Comparison of ENCODE assay signal across 28 cellular contexts in the genomic region with DNA sequence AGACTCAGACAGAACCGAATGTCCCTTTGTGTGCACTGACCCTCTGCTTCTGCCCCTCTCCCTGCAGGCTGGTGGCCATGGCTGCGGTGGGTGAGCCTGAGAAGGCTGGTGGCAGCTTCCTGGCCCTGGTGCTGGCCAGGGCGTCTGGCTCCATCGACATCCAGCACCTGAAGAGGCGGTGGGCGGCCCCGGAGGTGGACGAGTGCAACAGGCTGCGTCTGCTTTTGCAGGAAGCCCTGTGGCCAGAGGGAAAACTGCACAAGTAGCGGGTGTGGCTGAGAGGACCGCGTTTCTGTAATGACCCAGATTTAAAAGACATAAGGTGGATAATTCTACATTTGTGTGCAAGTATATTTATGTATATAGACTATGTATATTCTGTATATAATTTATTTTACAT.
DNase-seq lines count a peak whose midpoint lies in the region; ATAC-seq, FAIRE-seq and TF ChIP-seq lines count a peak whose summit lies in the region.
"Had no signal": no experiment of that assay in that cellular context is flagged by ENCODE, and none has a peak within 500 bp of the region (broad histone marks: within the 10 kb centered on the region; RNA-seq: fewer than 3 reads in every experiment).

No MANE protein-coding gene starts in this region.

- ATAC-seq in HepG2 = peak; percentile 41; the same call in 1 of the 3 replicates
- ATAC-seq in right lobe of liver = no peak
- peak; percentile 58 for ATAC-seq in WTC11
- ATAC-seq in GM21423 (IDR thresholded peaks at IDR 0.05; ENCODE audit: unreplicated experiment) = no peak
- ATAC-seq in activated naive CD4-positive, alpha-beta T cell treated with anti-CD3 and anti-CD28 coated beads, Interleukin-2, amount 50 U/mL, for 72 hours = no peak
- no peak for ATAC-seq in HG02571 (IDR thresholded peaks at IDR 0.05; ENCODE audit: unreplicated experiment)

- WGBS in HepG2 (ENCODE audit: low lambda C conversion rate) = 93% methylated on average over 12 of the region's 12 CpGs
- WGBS in right lobe of liver (ENCODE audit: insufficient coverage, low coverage, low lambda C conversion rate, missing lambda C conversion rate) = 93% methylated on average over 8 of the region's 12 CpGs
- 78% methylated on average over 12 of the region's 12 CpGs for WGBS in suprapubic skin

- intact Hi-C loops in HepG2 (cut with micrococcal nuclease; ENCODE audit: unreplicated experiment) (no loop called here), right lobe of liver (cut with DNase I) (no loop called here)

- TF ChIP-seq RAD21 in HepG2 (CRISPR knock-in tag; IDR thresholded peaks at IDR 0.05) = no peak

- H3K36me3 Mint-ChIP-seq in WTC11 (peaks cover 70% of the 10 kb centered on the region), immature natural killer cell (peaks cover 37 to 61% (median 47%) of the 10 kb centered on the region in 3 donors)
- H3K36me3 Mint-ChIP-seq in activated naive CD4-positive, alpha-beta T cell treated with anti-CD3 and anti-CD28 coated beads, Interleukin-2, amount 50 U/mL, for 72 hours = peaks cover 29% of the 10 kb centered on the region in 2 donors

- TF ChIP-seq EP300 in HepG2 (IDR thresholded peaks at IDR 0.05; ENCODE audit: low read depth in 2 of 2, low read length in 2 of 2) (no peak), HepG2 (CRISPR knock-in tag; IDR thresholded peaks at IDR 0.05; ENCODE audit: borderline replicate concordance) (no peak), suprapubic skin (IDR thresholded peaks at IDR 0.05) (no peak)

- no peak overlapping the region for H3K4me2 ChIP-seq in HepG2 (ENCODE audit: low read depth, low read length)

- H3K9me3 ChIP-seq in HepG2 (ENCODE audit: low read length) (no peaks in the 10 kb centered on the region), right lobe of liver (no peaks in the 10 kb centered on the region), suprapubic skin (no peaks in the 10 kb centered on the region)
- H3K9me3 ChIP-seq: BE2C, MG63, Peyer's patch, SJSA1 had no signal

- no peak for FAIRE-seq in HepG2 (lab: Jason Lieb, UNC)
- FAIRE-seq: A204.1, GM12891, GM19239 had no signal

- no peak for TF ChIP-seq CTCF in HepG2 (CRISPR knock-in tag; IDR thresholded peaks at IDR 0.05)
- TF ChIP-seq CTCF in right lobe of liver (IDR thresholded peaks at IDR 0.05) = no peak
- no peak for TF ChIP-seq CTCF in WTC11 (IDR thresholded peaks at IDR 0.05)
- TF ChIP-seq CTCF in suprapubic skin (IDR thresholded peaks at IDR 0.05) = no peak

- peaks cover 12% of the 10 kb centered on the region for H3K9me3 Mint-ChIP-seq in WTC11
- H3K9me3 Mint-ChIP-seq in immature natural killer cell = no peaks in the 10 kb centered on the region
- H3K9me3 Mint-ChIP-seq in activated naive CD4-positive, alpha-beta T cell treated with anti-CD3 and anti-CD28 coated beads, Interleukin-2, amount 50 U/mL, for 72 hours = peaks cover 4 to 8% of the 10 kb centered on the region in 2 donors
- H3K9me3 Mint-ChIP-seq: CD4-positive, alpha-beta T cell had no signal

- no peaks in the 10 kb centered on the region for H3K79me2 ChIP-seq in HepG2 (ENCODE audit: insufficient read depth, low read length)

- no peak overlapping the region for H3K4me3 Mint-ChIP-seq in WTC11
- H3K4me3 Mint-ChIP-seq in immature natural killer cell = peak overlapping the region in 1 of 5 donors; percentile 29
- H3K4me3 Mint-ChIP-seq: CD4-positive, alpha-beta T cell had no signal

- H4K20me1 ChIP-seq in HepG2 (ENCODE audit: insufficient read depth, low read length) = no peaks in the 10 kb centered on the region

- H2AFZ ChIP-seq in HepG2 (ENCODE audit: low read length) = no peak overlapping the region

- no peaks in the 10 kb centered on the region for H3K4me1 ChIP-seq in HepG2 (ENCODE audit: insufficient read depth, low read length)
- H3K4me1 ChIP-seq in right lobe of liver = no peaks in the 10 kb centered on the region
- H3K4me1 ChIP-seq in suprapubic skin = no peaks in the 10 kb centered on the region
- H3K4me1 ChIP-seq: BE2C, Peyer's patch, SJSA1 had no signal

- DNase-seq in HepG2 (ENCODE audit: low spot score) (no peak), right lobe of liver (no peak), WTC11 (ENCODE audit: low spot score) (no peak), immature natural killer cell (no peak), suprapubic skin (ENCODE audit: low spot score in 2 of 2) (no peak)
- DNase-seq in activated naive CD4-positive, alpha-beta T cell treated with anti-CD3 and anti-CD28 coated beads, Interleukin-2, amount 50 U/mL, for 72 hours (ENCODE audit: low spot score in 2 of 2) = no peak
- DNase-seq: BE2C; CD4-positive, alpha-beta T cell; DMS53; EL; IMR-90; Kasumi-1; MG63; NCI-H1092; NCI-H1436 treated with DMSO at 0.1 percent for 48 hours; NCI-H2029; NCI-H2171 treated with DMSO at 0.1 percent for 48 hours; NCI-H446 treated with DMSO at 0.1 percent for 48 hours; NCI-H748 treated with DMSO at 0.1 percent for 48 hours; NK-92 treated with Interleukin-12 subunit alpha and Interleukin-12 subunit beta, amount 100 ng/mL, for 24 hours; Peyer's patch had no signal

- H3K4me1 Mint-ChIP-seq in WTC11 (no peaks in the 10 kb centered on the region), immature natural killer cell (no peaks in the 10 kb centered on the region)

- H3K4me3 ChIP-seq in HepG2 (replicated peaks in 1 of 3; ENCODE audit: insufficient read depth in 1 of 3, low read depth in 2 of 3, low read length in 3 of 3) (no peak overlapping the region), right lobe of liver (no peak overlapping the region), suprapubic skin (no peak overlapping the region)
- H3K4me3 ChIP-seq: MG63, Peyer's patch, SJSA1 had no signal

- H3K36me3 ChIP-seq in HepG2 (replicated peaks in 1 of 2; ENCODE audit: control insufficient read depth in 1 of 2, insufficient read depth in 2 of 2, low read length in 2 of 2) (peaks cover 3 to 12% of the 10 kb centered on the region in 2 experiments; a peak in 3 of 5 replicates), right lobe of liver (no peaks in the 10 kb centered on the region), suprapubic skin (peaks cover 81% of the 10 kb centered on the region)
- H3K36me3 ChIP-seq: MG63 had no signal

- H3K27me3 Mint-ChIP-seq in WTC11 (ENCODE audit: low read depth) (no peaks in the 10 kb centered on the region), immature natural killer cell (ENCODE audit: low read depth in 3 of 3) (peaks cover 0 to 3% (median 0%) of the 10 kb centered on the region in 3 donors)
- H3K27me3 Mint-ChIP-seq: CD4-positive, alpha-beta T cell had no signal

- in situ Hi-C loops in HepG2 (cut with HindIII; ENCODE audit: extremely low pct_ligation_motif_present, low pct_unique_long_range_greater_than_20kb) = no loop called here

- H3K27me3 ChIP-seq in HepG2 (ENCODE audit: control insufficient read depth in 1 of 2, insufficient read depth in 2 of 2, low read length in 2 of 2) (no peaks in the 10 kb centered on the region), right lobe of liver (no peaks in the 10 kb centered on the region), suprapubic skin (no peaks in the 10 kb centered on the region)
- H3K27me3 ChIP-seq: BE2C, MG63, Peyer's patch, SJSA1 had no signal

- CTCF ChIA-PET in HepG2 (lab: Yijun Ruan, JAX; ENCODE audit: low intra/inter-chr PET ratio, low total read pairs) (no interaction called here), WTC11 (lab: Charles Lee) (no interaction called here)

- H3K9ac ChIP-seq in HepG2 (ENCODE audit: insufficient read depth, low read depth, low read length) = no peak overlapping the region

- H3K27ac Mint-ChIP-seq in WTC11 (no peak overlapping the region), immature natural killer cell (peak overlapping the region in 4 of 6 donors; percentile 39 to 60 (median 52))
- no peak overlapping the region for H3K27ac Mint-ChIP-seq in activated naive CD4-positive, alpha-beta T cell treated with anti-CD3 and anti-CD28 coated beads, Interleukin-2, amount 50 U/mL, for 72 hours
- H3K27ac Mint-ChIP-seq: CD4-positive, alpha-beta T cell had no signal

- POLR2A ChIA-PET in HepG2 (lab: Yijun Ruan, JAX) = no interaction called here
- POLR2A ChIA-PET in WTC11 (lab: Charles Lee) = no interaction called here

- BruUV-seq in HepG2 (replicated peaks; lab: Mats Ljungman, UMichigan) = no TSS peak

- H3K27ac ChIP-seq in HepG2 (ENCODE audit: extremely low read length, insufficient read depth, low read length) (no peak overlapping the region), right lobe of liver (no peak overlapping the region), suprapubic skin (no peak overlapping the region)
- H3K27ac ChIP-seq: HL-60, Peyer's patch, SJSA1 had no signal

- TF ChIP-seq POLR2A in HepG2 (IDR thresholded peaks at IDR 0.05; ENCODE audit: insufficient read depth in 1 of 2, low read depth in 2 of 2, low read length in 2 of 2) (no peak), right lobe of liver (IDR thresholded peaks at IDR 0.05) (no peak), suprapubic skin (IDR thresholded peaks at IDR 0.05) (no peak)

TF ChIP-seq in HepG2, 621 proteins besides CTCF, POLR2A, EP300 and RAD21 (continues in another document):
- TF ChIP-seq TRIM24 (CRISPR knock-in tag; IDR thresholded peaks at IDR 0.05) (no peak), SIX4 (CRISPR knock-in tag; IDR thresholded peaks at IDR 0.05) (no peak)

TF ChIP-seq in WTC11, 78 proteins besides CTCF, POLR2A, EP300 and RAD21 (continues in another document):
- TF ChIP-seq, protein P1, sequence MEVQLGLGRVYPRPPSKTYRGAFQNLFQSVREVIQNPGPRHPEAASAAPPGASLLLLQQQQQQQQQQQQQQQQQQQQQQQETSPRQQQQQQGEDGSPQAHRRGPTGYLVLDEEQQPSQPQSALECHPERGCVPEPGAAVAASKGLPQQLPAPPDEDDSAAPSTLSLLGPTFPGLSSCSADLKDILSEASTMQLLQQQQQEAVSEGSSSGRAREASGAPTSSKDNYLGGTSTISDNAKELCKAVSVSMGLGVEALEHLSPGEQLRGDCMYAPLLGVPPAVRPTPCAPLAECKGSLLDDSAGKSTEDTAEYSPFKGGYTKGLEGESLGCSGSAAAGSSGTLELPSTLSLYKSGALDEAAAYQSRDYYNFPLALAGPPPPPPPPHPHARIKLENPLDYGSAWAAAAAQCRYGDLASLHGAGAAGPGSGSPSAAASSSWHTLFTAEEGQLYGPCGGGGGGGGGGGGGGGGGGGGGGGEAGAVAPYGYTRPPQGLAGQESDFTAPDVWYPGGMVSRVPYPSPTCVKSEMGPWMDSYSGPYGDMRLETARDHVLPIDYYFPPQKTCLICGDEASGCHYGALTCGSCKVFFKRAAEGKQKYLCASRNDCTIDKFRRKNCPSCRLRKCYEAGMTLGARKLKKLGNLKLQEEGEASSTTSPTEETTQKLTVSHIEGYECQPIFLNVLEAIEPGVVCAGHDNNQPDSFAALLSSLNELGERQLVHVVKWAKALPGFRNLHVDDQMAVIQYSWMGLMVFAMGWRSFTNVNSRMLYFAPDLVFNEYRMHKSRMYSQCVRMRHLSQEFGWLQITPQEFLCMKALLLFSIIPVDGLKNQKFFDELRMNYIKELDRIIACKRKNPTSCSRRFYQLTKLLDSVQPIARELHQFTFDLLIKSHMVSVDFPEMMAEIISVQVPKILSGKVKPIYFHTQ (CRISPR knock-in tag; IDR thresholded peaks at IDR 0.05) = no peak
- no peak for TF ChIP-seq ZNF423 (CRISPR knock-in tag; IDR thresholded peaks at IDR 0.05)
- TF ChIP-seq PRRX2 (CRISPR knock-in tag; IDR thresholded peaks at IDR 0.05) = no peak
- no peak for TF ChIP-seq GABPB1 (CRISPR knock-in tag; IDR thresholded peaks at IDR 0.05)
- TF ChIP-seq FOXP1 (CRISPR knock-in tag; IDR thresholded peaks at IDR 0.05; ENCODE audit: borderline replicate concordance) = no peak

Comparison
In these comparisons a context has a peak if more than half of its experiments do, and no peak if none do; other contexts are left out.
1. ATAC-seq: peak in HepG2 (single experiment) and WTC11 (single experiment); none in right lobe of liver (0 of 4), GM21423 (single experiment), activated naive CD4-positive, alpha-beta T cell treated with anti-CD3 and anti-CD28 coated beads, Interleukin-2, amount 50 U/mL, for 72 hours (0 of 2) and HG02571 (single experiment).
2. H3K27ac Mint-ChIP-seq: peak in immature natural killer cell (4 of 6); none in WTC11 (single experiment) and activated naive CD4-positive, alpha-beta T cell treated with anti-CD3 and anti-CD28 coated beads, Interleukin-2, amount 50 U/mL, for 72 hours (0 of 2).